Comparison of ENCODE assay signal across 26 cellular contexts in the genomic region with DNA sequence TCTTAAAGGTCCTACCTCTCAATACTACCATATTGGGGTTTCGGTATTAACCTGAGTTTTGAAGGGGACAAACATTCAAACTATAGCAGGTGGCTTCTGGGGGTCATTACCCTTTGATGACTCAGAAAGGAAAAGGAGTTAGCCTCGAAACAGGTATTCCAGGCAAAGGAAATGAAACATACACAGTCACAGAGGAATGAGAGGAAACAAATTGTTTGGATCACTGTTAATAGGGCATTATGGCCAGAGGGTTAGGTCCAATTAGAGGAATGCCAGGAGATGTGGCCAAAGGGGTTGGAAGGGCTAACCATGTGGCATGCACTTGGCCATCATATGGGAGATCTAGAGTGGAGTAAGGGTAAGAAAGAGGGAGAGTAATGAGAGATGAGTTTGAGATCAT.
"Had no signal": no experiment of that assay in that cellular context is flagged by ENCODE, and none has a peak within 500 bp of the region (broad histone marks: within the 10 kb centered on the region; RNA-seq: fewer than 3 reads in every experiment).

No MANE protein-coding gene starts in this region.

- H3K9me3 Mint-ChIP-seq: activated naive CD4-positive, alpha-beta T cell treated with anti-CD3 and anti-CD28 coated beads, Interleukin-2, amount 50 U/mL, for 72 hours; central memory CD8-positive, alpha-beta T cell; neural progenitor cell; T-cell had no signal

- H3K9ac ChIP-seq: neural progenitor cell, parathyroid adenoma had no signal

- H3K27me3 ChIP-seq: breast epithelium, gastrocnemius medialis, neural progenitor cell, testis, transverse colon had no signal

- H3K4me1 ChIP-seq: breast epithelium, gastrocnemius medialis, left ventricle myocardium inferior, neural progenitor cell, parathyroid adenoma, testis, transverse colon had no signal

- DNase-seq: activated CD4-positive, alpha-beta T cell treated with anti-CD3 and anti-CD28 coated beads for 1 hour; activated CD8-positive, alpha-beta memory T cell treated with anti-CD3 and anti-CD28 coated beads, Interleukin-2, amount 10 ng/mL, durations not matched to agents 7 days and 5 days; activated CD8-positive, alpha-beta T cell treated with anti-CD3 and anti-CD28 coated beads, Interleukin-2, amount 10 ng/mL, durations not matched to agents 7 days and 5 days; activated naive CD4-positive, alpha-beta T cell; activated T-cell treated with anti-CD3 and anti-CD28 coated beads, Interleukin-2, amount 50 U/mL, for 48 hours; effector CD8-positive, alpha-beta T cell; erythroblast; gastrocnemius medialis; glutamatergic neuron; left ventricle myocardium inferior; occipital lobe; right cardiac atrium; stimulated activated CD4-positive, alpha-beta T cell treated with anti-CD3 and anti-CD28 coated beads, Interleukin-15, amount 100 ng/mL, for 24 hours; stimulated activated CD4-positive, alpha-beta T cell treated with anti-CD3 and anti-CD28 coated beads, Interleukin-2, amount 100 ng/mL, for 24 hours; stimulated activated naive CD4-positive, alpha-beta T cell; T-cell; T1000; testis; transverse colon had no signal

- H3K4me3 ChIP-seq: breast epithelium, gastrocnemius medialis, left ventricle myocardium inferior, lung, neural progenitor cell, testis, transverse colon had no signal

- H2AFZ ChIP-seq: neural progenitor cell, parathyroid adenoma had no signal

- H3K27ac ChIP-seq: breast epithelium, gastrocnemius medialis, left ventricle myocardium inferior, neural progenitor cell, parathyroid adenoma, testis, transverse colon had no signal

- H3K27me3 Mint-ChIP-seq: activated CD8-positive, alpha-beta memory T cell treated with anti-CD3 and anti-CD28 coated beads, Interleukin-2, amount 10 ng/mL, durations not matched to agents 7 days and 5 days; central memory CD8-positive, alpha-beta T cell; T-cell had no signal

- H3K4me1 Mint-ChIP-seq: neural progenitor cell had no signal

- H3K9me3 ChIP-seq: breast epithelium, gastrocnemius medialis, left ventricle myocardium inferior, testis, transverse colon had no signal

- FAIRE-seq: islet of Langerhans had no signal

- H3K4me2 ChIP-seq: neural progenitor cell had no signal

- ATAC-seq: activated CD8-positive, alpha-beta memory T cell treated with anti-CD3 and anti-CD28 coated beads, Interleukin-2, amount 10 ng/mL, durations not matched to agents 7 days and 5 days; activated CD8-positive, alpha-beta T cell treated with anti-CD3 and anti-CD28 coated beads, Interleukin-2, amount 10 ng/mL, durations not matched to agents 7 days and 5 days; activated naive CD4-positive, alpha-beta T cell treated with anti-CD3 and anti-CD28 coated beads, Interleukin-2, amount 50 U/mL, for 72 hours; gastrocnemius medialis; right cardiac atrium; T-cell had no signal

- H3K4me3 Mint-ChIP-seq: activated CD8-positive, alpha-beta memory T cell treated with anti-CD3 and anti-CD28 coated beads, Interleukin-2, amount 10 ng/mL, durations not matched to agents 7 days and 5 days; activated CD8-positive, alpha-beta T cell treated with anti-CD3 and anti-CD28 coated beads, Interleukin-2, amount 10 ng/mL, durations not matched to agents 7 days and 5 days; central memory CD8-positive, alpha-beta T cell; neural progenitor cell; T-cell had no signal

- H3K27ac Mint-ChIP-seq: activated CD8-positive, alpha-beta memory T cell treated with anti-CD3 and anti-CD28 coated beads, Interleukin-2, amount 10 ng/mL, durations not matched to agents 7 days and 5 days; activated CD8-positive, alpha-beta T cell treated with anti-CD3 and anti-CD28 coated beads, Interleukin-2, amount 10 ng/mL, durations not matched to agents 7 days and 5 days; neural progenitor cell; T-cell had no signal
